In genomic region chr4:10002278-10002677, GRCh38 we compare ENCODE assay signal across 1 cellular context.
TF ChIP-seq lines count a peak whose summit lies in the region.

No MANE protein-coding gene starts in this region.

TF ChIP-seq in HepG2, 621 proteins besides CTCF, POLR2A, EP300 and RAD21 (continued from another document):
- no peak for TF ChIP-seq FOXP4 (CRISPR knock-in tag; IDR thresholded peaks at IDR 0.05)
- TF ChIP-seq CC2D1A (CRISPR knock-in tag; IDR thresholded peaks at IDR 0.05), result no peak
- no peak for TF ChIP-seq USF2 (IDR thresholded peaks at IDR 0.05; ENCODE audit: low read depth, low read length)
- TF ChIP-seq USF2 (CRISPR knock-in tag; IDR thresholded peaks at IDR 0.05; ENCODE audit: borderline replicate concordance), result 0 out of 2 replicates have a peak, but pooled peaks have one; percentile 7
- no peak for TF ChIP-seq PHF8 (CRISPR knock-in tag; IDR thresholded peaks at IDR 0.05)
- no peak for TF ChIP-seq ZNF317 (CRISPR knock-in tag; IDR thresholded peaks at IDR 0.05)
- no peak for TF ChIP-seq ZNF337 (CRISPR knock-in tag; IDR thresholded peaks at IDR 0.05; ENCODE audit: borderline replicate concordance, low read depth)
- no peak for TF ChIP-seq ZHX2 (IDR thresholded peaks at IDR 0.05; ENCODE audit: low read depth)
- TF ChIP-seq ZHX2 (CRISPR knock-in tag; IDR thresholded peaks at IDR 0.05; ENCODE audit: borderline replicate concordance), result no peak
- peak; percentile 39; the same call in 1 of the 2 replicates for TF ChIP-seq TEF (CRISPR knock-in tag; IDR thresholded peaks at IDR 0.05)
- no peak for TF ChIP-seq ARNTL (CRISPR knock-in tag; IDR thresholded peaks at IDR 0.05)
- no peak for TF ChIP-seq HMGXB4 (CRISPR knock-in tag; IDR thresholded peaks at IDR 0.05; ENCODE audit: borderline replicate concordance in 1 of 2, low read depth in 1 of 2)
